Comparison of ENCODE assay signal across 11 cellular contexts in the genomic region with DNA sequence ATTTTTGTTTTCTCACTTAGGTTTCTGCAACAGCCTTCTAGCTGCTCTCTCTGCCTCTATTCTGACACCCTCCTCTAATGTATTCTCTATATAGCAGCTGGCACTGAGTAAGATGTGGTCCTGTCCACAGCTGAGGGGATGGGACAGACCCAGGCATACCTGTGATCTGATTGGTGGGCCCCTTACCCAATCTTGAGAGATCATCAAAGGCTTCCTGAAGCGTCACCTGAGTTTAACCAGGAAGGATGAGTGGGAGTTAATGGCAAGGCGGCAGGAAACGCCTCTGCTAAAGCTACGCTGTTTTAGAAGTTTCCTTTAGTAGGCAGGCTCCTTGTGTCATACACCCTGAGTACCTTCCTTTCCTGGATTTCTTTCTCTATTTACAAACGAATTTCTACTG.
A peak's percentile ranks its signal among the peaks of the same experiment; 100 is the strongest.
DNase-seq lines count a peak whose midpoint lies in the region; TF ChIP-seq lines count a peak whose summit lies in the region.
"Had no signal": no experiment of that assay in that cellular context is flagged by ENCODE, and none has a peak within 500 bp of the region (broad histone marks: within the 10 kb centered on the region; RNA-seq: fewer than 3 reads in every experiment).

No MANE protein-coding gene starts in this region.

- TF ChIP-seq POLR2A in erythroblast (IDR thresholded peaks at IDR 0.05; ENCODE audit: low read length), result no peak

- peak; percentile 69 for DNase-seq in GM13977 (ENCODE audit: low spot score)
- peak; percentile 36 for DNase-seq in SW480 (ENCODE audit: low spot score)
- peak; percentile 60 for DNase-seq in activated gamma-delta T cell treated with anti-CD3 and anti-CD28 coated beads, Interleukin-2, amount 50 U/mL, for 16 hours (ENCODE audit: low read depth)
- DNase-seq in stimulated activated CD4-positive, alpha-beta T cell treated with anti-CD3 and anti-CD28 coated beads, Interleukin-2, amount 100 ng/mL, for 4 hours (ENCODE audit: low read depth), result peak; percentile 80
- no peak for DNase-seq in AG08396 (ENCODE audit: low spot score)
- no peak for DNase-seq in erythroblast (lab: John Stamatoyannopoulos, UW)
- DNase-seq in DMS53 treated with DMSO at 0.1 percent for 48 hours (lab: John Stamatoyannopoulos, UW; ENCODE audit: unreplicated experiment), result no peak
- no peak for DNase-seq in superior temporal gyrus (ENCODE audit: extremely low spot score)
- DNase-seq: activated B cell treated with CpG ODN at 0.5 μM for 24 hours, NCI-H146, substantia nigra had no signal

- in situ Hi-C loops in GM13977 (cut with MboI; ENCODE audit: low pct_unique_long_range_greater_than_20kb, low sequenced_read_pairs, unreplicated experiment), result no loop called here

- TF ChIP-seq CTCF in GM13977 (IDR thresholded peaks at IDR 0.05; ENCODE audit: extremely low read depth, insufficient read depth, missing control alignments), result no peak

Comparison
In these comparisons a context has a peak if more than half of its experiments do, and no peak if none do; other contexts are left out.
1. DNase-seq: peak in GM13977 (single experiment), SW480 (single experiment), activated gamma-delta T cell treated with anti-CD3 and anti-CD28 coated beads, Interleukin-2, amount 50 U/mL, for 16 hours (single experiment) and stimulated activated CD4-positive, alpha-beta T cell treated with anti-CD3 and anti-CD28 coated beads, Interleukin-2, amount 100 ng/mL, for 4 hours (single experiment); none in AG08396 (single experiment), erythroblast (0 of 2), DMS53 treated with DMSO at 0.1 percent for 48 hours (single experiment) and superior temporal gyrus (single experiment).